Comparison of ENCODE assay signal across 10 cellular contexts in the genomic region with DNA sequence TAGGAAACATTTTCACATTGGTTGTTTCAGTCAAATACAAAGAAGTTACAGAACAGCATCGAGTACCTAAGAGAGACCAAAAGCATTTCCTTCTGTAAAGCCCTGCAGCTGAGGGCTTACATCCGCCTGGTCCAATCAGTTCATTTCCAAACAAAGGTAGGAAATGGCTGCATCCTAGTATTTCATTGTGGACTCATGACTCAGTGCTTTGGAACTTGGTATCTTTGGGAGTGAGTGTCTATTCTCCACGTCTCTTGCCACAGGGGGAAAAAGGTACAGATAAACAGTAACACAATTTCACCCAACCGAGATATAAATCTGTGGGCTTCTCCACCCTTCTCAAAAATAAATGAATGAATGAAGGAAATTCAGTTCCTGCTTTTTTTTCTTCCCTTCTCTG.
DNase-seq lines count a peak whose midpoint lies in the region; ATAC-seq, FAIRE-seq and TF ChIP-seq lines count a peak whose summit lies in the region.
"Had no signal": no experiment of that assay in that cellular context is flagged by ENCODE, and none has a peak within 500 bp of the region (broad histone marks: within the 10 kb centered on the region; RNA-seq: fewer than 3 reads in every experiment).

No MANE protein-coding gene starts in this region.

- H2BK12ac ChIP-seq in trophoblast cell (ENCODE audit: low read length): no peak overlapping the region

- no peak overlapping the region for H3K4ac ChIP-seq in trophoblast cell (ENCODE audit: low read depth, low read length)

- no peak overlapping the region for H3K14ac ChIP-seq in trophoblast cell (ENCODE audit: low read length)

- H2AK5ac ChIP-seq in trophoblast cell (ENCODE audit: low read length): no peak overlapping the region

- no peak overlapping the region for H2BK5ac ChIP-seq in trophoblast cell (ENCODE audit: low read depth, low read length, poor library complexity)

- ATAC-seq in left cardiac atrium (peak; percentile 28 to 87), HG03196 (IDR thresholded peaks at IDR 0.05; ENCODE audit: unreplicated experiment) (no peak), HG02981 (IDR thresholded peaks at IDR 0.05; ENCODE audit: unreplicated experiment) (no peak), HG03175 (IDR thresholded peaks at IDR 0.05; ENCODE audit: unreplicated experiment) (no peak)

- H2AFZ ChIP-seq in trophoblast cell (ENCODE audit: insufficient read depth, low read length, poor library complexity): no peak overlapping the region
- H2AFZ ChIP-seq: parathyroid adenoma had no signal

- H4K8ac ChIP-seq in trophoblast cell (ENCODE audit: low read depth, low read length): no peak overlapping the region

- intact Hi-C loops in left cardiac atrium (cut with DNase I): no loop called here

- no peaks in the 10 kb centered on the region for H3K9me3 ChIP-seq in trophoblast cell (ENCODE audit: insufficient read depth, low read depth, low read length)

- peak overlapping the region; percentile 11 for H3K4me2 ChIP-seq in trophoblast cell (ENCODE audit: low read length)

- H3K36me3 ChIP-seq in trophoblast cell (ENCODE audit: control insufficient read depth in 1 of 2, insufficient read depth in 2 of 2, low read length in 2 of 2): no peaks in the 10 kb centered on the region

- no peaks in the 10 kb centered on the region for H3K79me2 ChIP-seq in trophoblast cell (ENCODE audit: control insufficient read depth, insufficient read depth, low read length, poor library complexity)
- H3K79me2 ChIP-seq: parathyroid adenoma had no signal

- no peak overlapping the region for H3K9ac ChIP-seq in trophoblast cell (ENCODE audit: low read length)
- H3K9ac ChIP-seq: parathyroid adenoma had no signal

- in situ Hi-C loops in SK-MEL-5 (cut with HindIII; ENCODE audit: low pct_unique_long_range_greater_than_20kb, low sequenced_read_pairs): no loop called here

- no peaks in the 10 kb centered on the region for H3K79me1 ChIP-seq in trophoblast cell (ENCODE audit: low read length)

- no peak overlapping the region for H3K4me3 ChIP-seq in trophoblast cell (ENCODE audit: low read depth, low read length)

- no peak for TF ChIP-seq POLR2A in H54 (IDR thresholded peaks at IDR 0.05; ENCODE audit: low read depth, low read length)

- peaks cover 0 to 4% of the 10 kb centered on the region in 2 experiments for H3K4me1 ChIP-seq in trophoblast cell (ENCODE audit: control insufficient read depth in 1 of 2, insufficient read depth in 2 of 2, low read length in 2 of 2)
- H3K4me1 ChIP-seq: parathyroid adenoma had no signal

- H3K18ac ChIP-seq in trophoblast cell (ENCODE audit: low read length): no peak overlapping the region

- H3K27ac ChIP-seq in trophoblast cell (ENCODE audit: low read depth, low read length): peak overlapping the region; percentile 86
- H3K27ac ChIP-seq: parathyroid adenoma had no signal

- no peak overlapping the region for H3K23ac ChIP-seq in trophoblast cell (ENCODE audit: low read length)

- H4K12ac ChIP-seq in trophoblast cell (ENCODE audit: low read depth, low read length): no peak overlapping the region

- DNase-seq in H54 (ENCODE audit: insufficient read length, low spot score): no peak
- peak; percentile 56 for DNase-seq in SK-MEL-5 (ENCODE audit: low read depth, low spot score)
- no peak for DNase-seq in left cardiac atrium
- DNase-seq in trophoblast cell: peak; percentile 23 to 82
- DNase-seq in Ammon's horn (ENCODE audit: low spot score): no peak
- DNase-seq: NCI-H1092 had no signal

- no peak overlapping the region for H2BK120ac ChIP-seq in trophoblast cell (ENCODE audit: insufficient read depth, low read length, poor library complexity)

- H4K91ac ChIP-seq in trophoblast cell (ENCODE audit: low read depth, low read length): no peak overlapping the region

- no peaks in the 10 kb centered on the region for H3K27me3 ChIP-seq in trophoblast cell (ENCODE audit: insufficient read depth, low read length)

- no CpG with 5 or more reads among the region's 4 CpGs for WGBS in trophoblast cell (ENCODE audit: extremely low coverage, insufficient coverage, insufficient read length)

- FAIRE-seq in H54 (lab: Jason Lieb, UNC): peak; percentile 98

Comparison
In these comparisons a context has a peak if more than half of its experiments do, and no peak if none do; other contexts are left out.
1. DNase-seq: peak in SK-MEL-5 (single experiment) and trophoblast cell (2 of 2); none in H54 (single experiment), left cardiac atrium (single experiment) and Ammon's horn (single experiment).
2. ATAC-seq: peak in left cardiac atrium (2 of 2); none in HG03196 (single experiment), HG02981 (single experiment) and HG03175 (single experiment).